In the genomic region with DNA sequence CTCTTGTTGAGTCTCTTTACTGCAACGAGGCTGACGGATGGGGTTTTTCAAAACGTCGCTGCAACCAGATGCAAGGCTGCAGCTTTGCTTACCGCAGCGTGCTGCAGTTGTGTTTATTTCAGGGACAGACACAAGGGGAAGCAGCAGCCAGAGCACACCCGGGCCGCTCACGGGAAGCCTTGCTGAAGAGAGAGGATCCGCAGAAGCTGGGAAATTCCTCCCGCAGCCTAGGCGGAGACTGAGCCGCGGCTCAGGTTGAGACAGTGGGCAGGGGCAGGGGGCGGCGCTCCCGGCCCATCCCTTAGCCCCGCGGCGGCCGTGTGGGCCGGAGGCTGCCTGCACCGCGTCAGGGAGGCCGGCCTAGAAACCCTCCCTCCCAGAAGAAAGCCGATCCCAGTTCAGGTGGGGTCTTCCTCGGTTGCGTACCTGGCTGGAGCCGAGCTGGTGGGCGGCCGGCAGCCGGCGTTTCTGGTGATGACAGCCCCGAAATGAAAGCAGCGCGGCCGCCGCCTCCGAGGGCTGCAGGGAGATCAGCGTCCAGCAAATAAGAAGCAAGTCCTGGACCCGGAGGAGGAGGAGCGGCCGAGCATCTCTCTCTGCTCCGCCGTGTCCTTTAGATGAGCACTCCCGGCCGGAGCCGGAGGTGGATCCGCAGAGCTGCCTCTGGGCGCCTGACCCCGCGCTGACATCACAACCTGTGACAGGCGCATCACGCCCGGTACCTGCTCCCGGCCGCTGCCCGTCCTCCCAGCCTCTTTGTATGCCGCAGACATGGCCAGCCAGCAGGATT, we compare ENCODE assay signal across 1 cellular context.
TF ChIP-seq lines count a peak whose summit lies in the region.

A gene (plus strand): TSS at position 750 of the 790 bp plus-strand sequence. CDS start 22 bp downstream, at position 772.

TF ChIP-seq in HepG2, 621 proteins besides CTCF, POLR2A, EP300 and RAD21 (continued from another document and continues in another):
- TF ChIP-seq, protein P1, sequence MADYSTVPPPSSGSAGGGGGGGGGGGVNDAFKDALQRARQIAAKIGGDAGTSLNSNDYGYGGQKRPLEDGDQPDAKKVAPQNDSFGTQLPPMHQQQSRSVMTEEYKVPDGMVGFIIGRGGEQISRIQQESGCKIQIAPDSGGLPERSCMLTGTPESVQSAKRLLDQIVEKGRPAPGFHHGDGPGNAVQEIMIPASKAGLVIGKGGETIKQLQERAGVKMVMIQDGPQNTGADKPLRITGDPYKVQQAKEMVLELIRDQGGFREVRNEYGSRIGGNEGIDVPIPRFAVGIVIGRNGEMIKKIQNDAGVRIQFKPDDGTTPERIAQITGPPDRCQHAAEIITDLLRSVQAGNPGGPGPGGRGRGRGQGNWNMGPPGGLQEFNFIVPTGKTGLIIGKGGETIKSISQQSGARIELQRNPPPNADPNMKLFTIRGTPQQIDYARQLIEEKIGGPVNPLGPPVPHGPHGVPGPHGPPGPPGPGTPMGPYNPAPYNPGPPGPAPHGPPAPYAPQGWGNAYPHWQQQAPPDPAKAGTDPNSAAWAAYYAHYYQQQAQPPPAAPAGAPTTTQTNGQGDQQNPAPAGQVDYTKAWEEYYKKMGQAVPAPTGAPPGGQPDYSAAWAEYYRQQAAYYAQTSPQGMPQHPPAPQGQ (CRISPR knock-in tag; IDR thresholded peaks at IDR 0.05; ENCODE audit: borderline replicate concordance) = no peak
- TF ChIP-seq, protein P2, sequence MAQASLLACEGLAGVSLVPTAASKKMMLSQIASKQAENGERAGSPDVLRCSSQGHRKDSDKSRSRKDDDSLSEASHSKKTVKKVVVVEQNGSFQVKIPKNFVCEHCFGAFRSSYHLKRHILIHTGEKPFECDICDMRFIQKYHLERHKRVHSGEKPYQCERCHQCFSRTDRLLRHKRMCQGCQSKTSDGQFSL (CRISPR knock-in tag; IDR thresholded peaks at IDR 0.05) = no peak
- no peak for TF ChIP-seq NONO (IDR thresholded peaks at IDR 0.05)
- TF ChIP-seq NONO (CRISPR knock-in tag; conservative IDR thresholded peaks at IDR 0.05) = peak; percentile 50; the same call in 1 of the 2 replicates
- 0 out of 2 replicates have a peak, but pooled peaks have one; percentile 68 for TF ChIP-seq MTA1 (CRISPR knock-in tag; IDR thresholded peaks at IDR 0.05; ENCODE audit: borderline replicate concordance)
- TF ChIP-seq, protein P3, sequence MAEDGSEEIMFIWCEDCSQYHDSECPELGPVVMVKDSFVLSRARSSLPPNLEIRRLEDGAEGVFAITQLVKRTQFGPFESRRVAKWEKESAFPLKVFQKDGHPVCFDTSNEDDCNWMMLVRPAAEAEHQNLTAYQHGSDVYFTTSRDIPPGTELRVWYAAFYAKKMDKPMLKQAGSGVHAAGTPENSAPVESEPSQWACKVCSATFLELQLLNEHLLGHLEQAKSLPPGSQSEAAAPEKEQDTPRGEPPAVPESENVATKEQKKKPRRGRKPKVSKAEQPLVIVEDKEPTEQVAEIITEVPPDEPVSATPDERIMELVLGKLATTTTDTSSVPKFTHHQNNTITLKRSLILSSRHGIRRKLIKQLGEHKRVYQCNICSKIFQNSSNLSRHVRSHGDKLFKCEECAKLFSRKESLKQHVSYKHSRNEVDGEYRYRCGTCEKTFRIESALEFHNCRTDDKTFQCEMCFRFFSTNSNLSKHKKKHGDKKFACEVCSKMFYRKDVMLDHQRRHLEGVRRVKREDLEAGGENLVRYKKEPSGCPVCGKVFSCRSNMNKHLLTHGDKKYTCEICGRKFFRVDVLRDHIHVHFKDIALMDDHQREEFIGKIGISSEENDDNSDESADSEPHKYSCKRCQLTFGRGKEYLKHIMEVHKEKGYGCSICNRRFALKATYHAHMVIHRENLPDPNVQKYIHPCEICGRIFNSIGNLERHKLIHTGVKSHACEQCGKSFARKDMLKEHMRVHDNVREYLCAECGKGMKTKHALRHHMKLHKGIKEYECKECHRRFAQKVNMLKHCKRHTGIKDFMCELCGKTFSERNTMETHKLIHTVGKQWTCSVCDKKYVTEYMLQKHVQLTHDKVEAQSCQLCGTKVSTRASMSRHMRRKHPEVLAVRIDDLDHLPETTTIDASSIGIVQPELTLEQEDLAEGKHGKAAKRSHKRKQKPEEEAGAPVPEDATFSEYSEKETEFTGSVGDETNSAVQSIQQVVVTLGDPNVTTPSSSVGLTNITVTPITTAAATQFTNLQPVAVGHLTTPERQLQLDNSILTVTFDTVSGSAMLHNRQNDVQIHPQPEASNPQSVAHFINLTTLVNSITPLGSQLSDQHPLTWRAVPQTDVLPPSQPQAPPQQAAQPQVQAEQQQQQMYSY (CRISPR knock-in tag; IDR thresholded peaks at IDR 0.05) = no peak
- TF ChIP-seq SRY (CRISPR knock-in tag; IDR thresholded peaks at IDR 0.05) = 0 out of 2 replicates have a peak, but pooled peaks have one; percentile 71
- TF ChIP-seq EZH2 (conservative IDR thresholded peaks at IDR 0.05; ENCODE audit: low read depth, low read length) = no peak
- no peak for TF ChIP-seq SP1 (IDR thresholded peaks at IDR 0.05)
- no peak for TF ChIP-seq SP1 (CRISPR knock-in tag; IDR thresholded peaks at IDR 0.05)
- TF ChIP-seq SAP130 (CRISPR knock-in tag; IDR thresholded peaks at IDR 0.05; ENCODE audit: low read depth) = peak; percentile 70; the same call in 1 of the 2 replicates
- TF ChIP-seq RFX5 (IDR thresholded peaks at IDR 0.05; ENCODE audit: low read depth, low read length) = no peak
- TF ChIP-seq, protein P4, sequence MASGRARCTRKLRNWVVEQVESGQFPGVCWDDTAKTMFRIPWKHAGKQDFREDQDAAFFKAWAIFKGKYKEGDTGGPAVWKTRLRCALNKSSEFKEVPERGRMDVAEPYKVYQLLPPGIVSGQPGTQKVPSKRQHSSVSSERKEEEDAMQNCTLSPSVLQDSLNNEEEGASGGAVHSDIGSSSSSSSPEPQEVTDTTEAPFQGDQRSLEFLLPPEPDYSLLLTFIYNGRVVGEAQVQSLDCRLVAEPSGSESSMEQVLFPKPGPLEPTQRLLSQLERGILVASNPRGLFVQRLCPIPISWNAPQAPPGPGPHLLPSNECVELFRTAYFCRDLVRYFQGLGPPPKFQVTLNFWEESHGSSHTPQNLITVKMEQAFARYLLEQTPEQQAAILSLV (CRISPR knock-in tag; IDR thresholded peaks at IDR 0.05; ENCODE audit: borderline replicate concordance) = no peak; the same call in none of the 2 replicates
- TF ChIP-seq, protein P5, sequence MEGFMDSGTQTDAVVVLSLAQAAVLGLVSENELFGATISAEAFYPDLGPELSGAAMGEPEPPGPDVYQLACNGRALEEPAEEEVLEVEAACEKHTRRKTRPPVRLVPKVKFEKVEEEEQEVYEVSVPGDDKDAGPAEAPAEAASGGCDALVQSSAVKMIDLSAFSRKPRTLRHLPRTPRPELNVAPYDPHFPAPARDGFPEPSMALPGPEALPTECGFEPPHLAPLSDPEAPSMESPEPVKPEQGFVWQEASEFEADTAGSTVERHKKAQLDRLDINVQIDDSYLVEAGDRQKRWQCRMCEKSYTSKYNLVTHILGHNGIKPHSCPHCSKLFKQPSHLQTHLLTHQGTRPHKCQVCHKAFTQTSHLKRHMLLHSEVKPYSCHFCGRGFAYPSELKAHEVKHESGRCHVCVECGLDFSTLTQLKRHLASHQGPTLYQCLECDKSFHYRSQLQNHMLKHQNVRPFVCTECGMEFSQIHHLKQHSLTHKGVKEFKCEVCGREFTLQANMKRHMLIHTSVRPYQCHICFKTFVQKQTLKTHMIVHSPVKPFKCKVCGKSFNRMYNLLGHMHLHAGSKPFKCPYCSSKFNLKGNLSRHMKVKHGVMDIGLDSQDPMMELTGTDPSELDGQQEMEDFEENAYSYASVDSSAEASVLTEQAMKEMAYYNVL (CRISPR knock-in tag; IDR thresholded peaks at IDR 0.05; ENCODE audit: borderline replicate concordance) = no peak; the same call in 1 of the 2 replicates
- no peak; the same call in 1 of the 2 replicates for TF ChIP-seq PPARG (CRISPR knock-in tag; conservative IDR thresholded peaks at IDR 0.05)
- TF ChIP-seq AKAP8 (CRISPR knock-in tag; IDR thresholded peaks at IDR 0.05) = no peak
- TF ChIP-seq, protein P6, sequence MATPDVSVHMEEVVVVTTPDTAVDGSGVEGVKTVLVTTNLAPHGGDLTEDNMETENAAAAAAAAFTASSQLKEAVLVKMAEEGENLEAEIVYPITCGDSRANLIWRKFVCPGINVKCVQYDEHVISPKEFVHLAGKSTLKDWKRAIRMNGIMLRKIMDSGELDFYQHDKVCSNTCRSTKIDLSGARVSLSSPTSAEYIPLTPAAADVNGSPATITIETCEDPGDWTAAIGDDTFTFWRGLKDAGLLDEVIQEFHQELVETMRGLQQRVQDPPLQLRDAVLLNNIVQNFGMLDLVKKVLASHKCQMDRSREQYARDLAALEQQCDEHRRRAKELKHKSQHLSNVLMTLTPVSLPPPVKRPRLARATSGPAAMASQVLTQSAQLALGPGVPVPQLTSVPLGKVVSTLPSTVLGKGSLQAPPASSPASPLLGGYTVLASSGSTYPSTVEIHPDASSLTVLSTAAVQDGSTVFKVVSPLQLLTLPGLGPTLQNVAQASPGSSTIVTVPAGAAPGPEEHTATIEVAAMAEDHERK (CRISPR knock-in tag; IDR thresholded peaks at IDR 0.05; ENCODE audit: low read depth) = no peak
- peak; percentile 60; the same call in 1 of the 2 replicates for TF ChIP-seq CREB1 (IDR thresholded peaks at IDR 0.05)
- TF ChIP-seq CREB1 (CRISPR knock-in tag; IDR thresholded peaks at IDR 0.05) = no peak
- TF ChIP-seq ZNF432 (CRISPR knock-in tag; IDR thresholded peaks at IDR 0.05; ENCODE audit: borderline replicate concordance) = no peak
- TF ChIP-seq, protein P7, sequence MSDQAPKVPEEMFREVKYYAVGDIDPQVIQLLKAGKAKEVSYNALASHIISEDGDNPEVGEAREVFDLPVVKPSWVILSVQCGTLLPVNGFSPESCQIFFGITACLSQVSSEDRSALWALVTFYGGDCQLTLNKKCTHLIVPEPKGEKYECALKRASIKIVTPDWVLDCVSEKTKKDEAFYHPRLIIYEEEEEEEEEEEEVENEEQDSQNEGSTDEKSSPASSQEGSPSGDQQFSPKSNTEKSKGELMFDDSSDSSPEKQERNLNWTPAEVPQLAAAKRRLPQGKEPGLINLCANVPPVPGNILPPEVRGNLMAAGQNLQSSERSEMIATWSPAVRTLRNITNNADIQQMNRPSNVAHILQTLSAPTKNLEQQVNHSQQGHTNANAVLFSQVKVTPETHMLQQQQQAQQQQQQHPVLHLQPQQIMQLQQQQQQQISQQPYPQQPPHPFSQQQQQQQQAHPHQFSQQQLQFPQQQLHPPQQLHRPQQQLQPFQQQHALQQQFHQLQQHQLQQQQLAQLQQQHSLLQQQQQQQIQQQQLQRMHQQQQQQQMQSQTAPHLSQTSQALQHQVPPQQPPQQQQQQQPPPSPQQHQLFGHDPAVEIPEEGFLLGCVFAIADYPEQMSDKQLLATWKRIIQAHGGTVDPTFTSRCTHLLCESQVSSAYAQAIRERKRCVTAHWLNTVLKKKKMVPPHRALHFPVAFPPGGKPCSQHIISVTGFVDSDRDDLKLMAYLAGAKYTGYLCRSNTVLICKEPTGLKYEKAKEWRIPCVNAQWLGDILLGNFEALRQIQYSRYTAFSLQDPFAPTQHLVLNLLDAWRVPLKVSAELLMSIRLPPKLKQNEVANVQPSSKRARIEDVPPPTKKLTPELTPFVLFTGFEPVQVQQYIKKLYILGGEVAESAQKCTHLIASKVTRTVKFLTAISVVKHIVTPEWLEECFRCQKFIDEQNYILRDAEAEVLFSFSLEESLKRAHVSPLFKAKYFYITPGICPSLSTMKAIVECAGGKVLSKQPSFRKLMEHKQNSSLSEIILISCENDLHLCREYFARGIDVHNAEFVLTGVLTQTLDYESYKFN (CRISPR knock-in tag; conservative IDR thresholded peaks at IDR 0.05) = no peak
- 0 out of 2 replicates have a peak, but pooled peaks have one; percentile 25 for TF ChIP-seq PHF21A (CRISPR knock-in tag; IDR thresholded peaks at IDR 0.05)
- TF ChIP-seq CREM (IDR thresholded peaks at IDR 0.05) = peak; percentile 43
- no peak for TF ChIP-seq CREM (CRISPR knock-in tag; IDR thresholded peaks at IDR 0.05)
- TF ChIP-seq ZNF7 (CRISPR knock-in tag; IDR thresholded peaks at IDR 0.05) = no peak
- no peak for TF ChIP-seq RARG (CRISPR knock-in tag; IDR thresholded peaks at IDR 0.05; ENCODE audit: low read depth)
- peak; percentile 85 for TF ChIP-seq AGO2 (optimal IDR thresholded peaks at IDR 0.05; ENCODE audit: low read depth, low read length)
- no peak for TF ChIP-seq ZNF224 (CRISPR knock-in tag; IDR thresholded peaks at IDR 0.05)
- TF ChIP-seq, protein P8, sequence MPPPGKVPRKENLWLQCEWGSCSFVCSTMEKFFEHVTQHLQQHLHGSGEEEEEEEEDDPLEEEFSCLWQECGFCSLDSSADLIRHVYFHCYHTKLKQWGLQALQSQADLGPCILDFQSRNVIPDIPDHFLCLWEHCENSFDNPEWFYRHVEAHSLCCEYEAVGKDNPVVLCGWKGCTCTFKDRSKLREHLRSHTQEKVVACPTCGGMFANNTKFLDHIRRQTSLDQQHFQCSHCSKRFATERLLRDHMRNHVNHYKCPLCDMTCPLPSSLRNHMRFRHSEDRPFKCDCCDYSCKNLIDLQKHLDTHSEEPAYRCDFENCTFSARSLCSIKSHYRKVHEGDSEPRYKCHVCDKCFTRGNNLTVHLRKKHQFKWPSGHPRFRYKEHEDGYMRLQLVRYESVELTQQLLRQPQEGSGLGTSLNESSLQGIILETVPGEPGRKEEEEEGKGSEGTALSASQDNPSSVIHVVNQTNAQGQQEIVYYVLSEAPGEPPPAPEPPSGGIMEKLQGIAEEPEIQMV (CRISPR knock-in tag; IDR thresholded peaks at IDR 0.05; ENCODE audit: low read depth) = no peak; the same call in 1 of the 2 replicates
- TF ChIP-seq ZNF615 (CRISPR knock-in tag; IDR thresholded peaks at IDR 0.05; ENCODE audit: borderline replicate concordance) = no peak; the same call in 1 of the 2 replicates
- TF ChIP-seq ZNF292 (CRISPR knock-in tag; IDR thresholded peaks at IDR 0.05; ENCODE audit: borderline replicate concordance, low read depth) = peak; percentile 93
- TF ChIP-seq ZNF841 (CRISPR knock-in tag; IDR thresholded peaks at IDR 0.05; ENCODE audit: borderline replicate concordance) = no peak
- TF ChIP-seq ISL2 (CRISPR knock-in tag; IDR thresholded peaks at IDR 0.05) = peak; percentile 73
- TF ChIP-seq NFKBIZ (CRISPR knock-in tag; IDR thresholded peaks at IDR 0.05) = no peak
- peak; percentile 34 for TF ChIP-seq SKI (IDR thresholded peaks at IDR 0.05; ENCODE audit: partially characterized antibody)
- TF ChIP-seq, protein P9, sequence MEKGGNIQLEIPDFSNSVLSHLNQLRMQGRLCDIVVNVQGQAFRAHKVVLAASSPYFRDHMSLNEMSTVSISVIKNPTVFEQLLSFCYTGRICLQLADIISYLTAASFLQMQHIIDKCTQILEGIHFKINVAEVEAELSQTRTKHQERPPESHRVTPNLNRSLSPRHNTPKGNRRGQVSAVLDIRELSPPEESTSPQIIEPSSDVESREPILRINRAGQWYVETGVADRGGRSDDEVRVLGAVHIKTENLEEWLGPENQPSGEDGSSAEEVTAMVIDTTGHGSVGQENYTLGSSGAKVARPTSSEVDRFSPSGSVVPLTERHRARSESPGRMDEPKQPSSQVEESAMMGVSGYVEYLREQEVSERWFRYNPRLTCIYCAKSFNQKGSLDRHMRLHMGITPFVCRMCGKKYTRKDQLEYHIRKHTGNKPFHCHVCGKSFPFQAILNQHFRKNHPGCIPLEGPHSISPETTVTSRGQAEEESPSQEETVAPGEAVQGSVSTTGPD (CRISPR knock-in tag; IDR thresholded peaks at IDR 0.05) = no peak
- no peak for TF ChIP-seq ZNF10 (CRISPR knock-in tag; IDR thresholded peaks at IDR 0.05; ENCODE audit: borderline replicate concordance, low read depth)
- TF ChIP-seq, protein P10, sequence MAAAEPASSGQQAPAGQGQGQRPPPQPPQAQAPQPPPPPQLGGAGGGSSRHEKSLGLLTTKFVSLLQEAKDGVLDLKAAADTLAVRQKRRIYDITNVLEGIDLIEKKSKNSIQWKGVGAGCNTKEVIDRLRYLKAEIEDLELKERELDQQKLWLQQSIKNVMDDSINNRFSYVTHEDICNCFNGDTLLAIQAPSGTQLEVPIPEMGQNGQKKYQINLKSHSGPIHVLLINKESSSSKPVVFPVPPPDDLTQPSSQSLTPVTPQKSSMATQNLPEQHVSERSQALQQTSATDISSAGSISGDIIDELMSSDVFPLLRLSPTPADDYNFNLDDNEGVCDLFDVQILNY (CRISPR knock-in tag; conservative IDR thresholded peaks at IDR 0.05) = 0 out of 2 replicates have a peak, but pooled peaks have one; percentile 18
- TF ChIP-seq PRPF4 (IDR thresholded peaks at IDR 0.05; ENCODE audit: low read depth, low read length, poor library complexity, severe bottlenecking) = no peak
